18 cellular contexts compared by ENCODE assay signal in the genomic region with DNA sequence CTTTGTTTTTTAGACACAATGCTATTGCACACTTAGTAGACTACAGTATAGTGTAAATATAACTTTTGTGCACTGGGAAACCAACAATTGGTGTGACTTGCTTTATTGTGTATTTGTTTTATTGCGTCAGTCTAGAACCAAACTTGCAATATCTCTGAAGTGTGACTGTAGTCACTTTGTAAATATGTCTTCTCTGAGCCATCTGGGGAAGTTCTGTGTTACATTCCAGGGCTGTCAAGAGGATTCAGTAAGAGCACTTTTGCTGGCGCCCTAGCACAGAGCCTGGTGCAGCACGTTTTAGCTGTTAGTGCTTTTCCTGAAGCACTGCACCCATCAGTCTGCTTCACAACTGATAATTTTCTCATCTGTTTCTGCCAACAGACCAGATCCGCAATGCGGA.
DNase-seq lines count a peak whose midpoint lies in the region; ATAC-seq, FAIRE-seq and TF ChIP-seq lines count a peak whose summit lies in the region.
"Had no signal": no experiment of that assay in that cellular context is flagged by ENCODE, and none has a peak within 500 bp of the region (broad histone marks: within the 10 kb centered on the region; RNA-seq: fewer than 3 reads in every experiment).

No MANE protein-coding gene starts in this region.

- TF ChIP-seq CTCF in spleen (IDR thresholded peaks at IDR 0.05 in 8 of 11, conservative IDR thresholded peaks at IDR 0.05 in 3 of 11) = no peak

- no peaks in the 10 kb centered on the region for H3K9me3 ChIP-seq in spleen
- H3K9me3 ChIP-seq: stomach had no signal

- H3K27me3 ChIP-seq in spleen (replicated peaks in 1 of 7) = peaks cover 0 to 5% (median 0%) of the 10 kb centered on the region in 7 donors

- TF ChIP-seq POLR2A in spleen (IDR thresholded peaks at IDR 0.05) (no peak), GM12891 (IDR thresholded peaks at IDR 0.05; ENCODE audit: low read depth, low read length) (no peak)

- ATAC-seq in left ventricle myocardium superior (peak; percentile 88), HG03571 (IDR thresholded peaks at IDR 0.05; ENCODE audit: unreplicated experiment) (no peak)
- ATAC-seq: activated CD8-positive, alpha-beta memory T cell treated with anti-CD3 and anti-CD28 coated beads, Interleukin-2, amount 10 ng/mL, durations not matched to agents 7 days and 5 days had no signal

- no peaks in the 10 kb centered on the region for H3K36me3 ChIP-seq in spleen
- H3K36me3 ChIP-seq: stomach had no signal

- WGBS in spleen, 5 donors = 73 to 89% (median 79%) methylated on average over 5 of the region's 5 CpGs

- DNase-seq in GM04503 (ENCODE audit: low read depth) (peak; percentile 51), amniotic stem cell (lab: John Stamatoyannopoulos, UW) (peak; percentile 15), left ventricle myocardium superior (peak; percentile 42), spleen (peak; percentile 36), RCC 7860 (ENCODE audit: low spot score) (no peak), GM12891 (ENCODE audit: insufficient read length, low spot score) (no peak)
- no peak for DNase-seq in stimulated activated CD4-positive, alpha-beta T cell treated with anti-CD3 and anti-CD28 coated beads, Interleukin-2, amount 100 ng/mL, for 24 hours
- DNase-seq: activated CD4-positive, CD25-positive, alpha-beta regulatory T cell; activated CD8-positive, alpha-beta memory T cell treated with anti-CD3 and anti-CD28 coated beads, Interleukin-2, amount 10 ng/mL, durations not matched to agents 7 days and 5 days; activated gamma-delta T cell treated with Interleukin-2 at 50 U/mL for 16 hours; CD8-positive, alpha-beta memory T cell; GDM1; immature natural killer cell; NCI-H1694; NCI-H82; stomach had no signal

- FAIRE-seq in RCC 7860 (lab: Jason Lieb, UNC) (no peak), GM12891 (lab: Jason Lieb, UNC) (no peak)

- no peak overlapping the region for H3K4me3 ChIP-seq in spleen
- H3K4me3 ChIP-seq: stomach had no signal

- H3K27ac ChIP-seq in spleen = peak overlapping the region in 4 of 8 donors; percentile 11 to 43 (median 39)
- H3K27ac ChIP-seq: parathyroid adenoma, stomach had no signal

- no peaks in the 10 kb centered on the region for H3K4me1 ChIP-seq in spleen
- H3K4me1 ChIP-seq: parathyroid adenoma had no signal

- intact Hi-C loops in left ventricle myocardium superior (cut with micrococcal nuclease) = no loop called here
- intact Hi-C loops in spleen (cut with DNase I; ENCODE audit: low total_unique reads) = loop anchor here (5.0 kb wide), 1 partner anchor 46 kb away; no protein-coding TSS in a partner anchor

TF ChIP-seq in GM12891, 5 proteins besides CTCF, POLR2A, EP300 and RAD21:
- TF ChIP-seq POLR2AphosphoS5 (IDR thresholded peaks at IDR 0.05; ENCODE audit: low read depth, low read length) = no peak
- TF ChIP-seq POU2F2 (IDR thresholded peaks at IDR 0.05; ENCODE audit: low read depth, low read length) = no peak
- TF ChIP-seq TAF1 (IDR thresholded peaks at IDR 0.05; ENCODE audit: low read depth, low read length) = no peak
- no peak for TF ChIP-seq SPI1 (IDR thresholded peaks at IDR 0.05; ENCODE audit: low read depth, low read length)
- TF ChIP-seq PAX5 (IDR thresholded peaks at IDR 0.05; ENCODE audit: insufficient read depth, low read length, severe bottlenecking) = no peak

Comparison
In these comparisons a context has a peak if more than half of its experiments do, and no peak if none do; other contexts are left out.
1. DNase-seq: peak in GM04503 (single experiment), amniotic stem cell (single experiment), left ventricle myocardium superior (single experiment) and spleen (single experiment); none in stimulated activated CD4-positive, alpha-beta T cell treated with anti-CD3 and anti-CD28 coated beads, Interleukin-2, amount 100 ng/mL, for 24 hours (0 of 2), RCC 7860 (single experiment) and GM12891 (single experiment).